22 cellular contexts compared by ENCODE assay signal in genomic region chr4:147006229-147006628, GRCh38.
DNase-seq lines count a peak whose midpoint lies in the region; ATAC-seq, FAIRE-seq and TF ChIP-seq lines count a peak whose summit lies in the region.
"Had no signal": no experiment of that assay in that cellular context is flagged by ENCODE, and none has a peak within 500 bp of the region (broad histone marks: within the 10 kb centered on the region; RNA-seq: fewer than 3 reads in every experiment).

No MANE protein-coding gene starts in this region.

- H3K27ac Mint-ChIP-seq in neural progenitor cell: no peak overlapping the region
- H3K27ac Mint-ChIP-seq: B cell; CD4-positive, alpha-beta T cell; CD8-positive, alpha-beta T cell had no signal

- no peaks in the 10 kb centered on the region for H3F3A ChIP-seq in neural progenitor cell (ENCODE audit: low read depth)

- in situ Hi-C loops in IMR-90 (cut with MboI; ENCODE audit: low sequenced_read_pairs): no loop called here

- H4K8ac ChIP-seq in IMR-90 (ENCODE audit: low read depth in 2 of 2, low read length in 2 of 2) (no peak overlapping the region), H1 (ENCODE audit: extremely low read depth, insufficient read depth, low read length) (no peak overlapping the region)

- H3K56ac ChIP-seq in IMR-90 (ENCODE audit: extremely low read depth, insufficient read depth, low read length): no peak overlapping the region
- no peak overlapping the region for H3K56ac ChIP-seq in H1 (replicated peaks; ENCODE audit: insufficient read length, low read depth, low read length)

- H2BK5ac ChIP-seq in IMR-90 (ENCODE audit: low read depth, low read length, poor library complexity, severe bottlenecking) (no peak overlapping the region), H1 (ENCODE audit: low read depth, low read length) (no peak overlapping the region)

- H4K20me1 ChIP-seq in IMR-90 (ENCODE audit: insufficient read depth, low read length) (no peaks in the 10 kb centered on the region), H1 (replicated peaks in 1 of 2; ENCODE audit: control insufficient read depth in 1 of 2, insufficient read depth in 2 of 2, low read length in 2 of 2) (no peaks in the 10 kb centered on the region), neural progenitor cell (ENCODE audit: low read depth) (no peaks in the 10 kb centered on the region)
- H4K20me1 ChIP-seq: BLaER1 treated with 17β-estradiol and CSF1 and Interleukin-3, amounts not matched to agents 10 nM and 100 nM had no signal

- H3K4me2 ChIP-seq in A549: no peak overlapping the region
- H3K4me2 ChIP-seq in IMR-90 (ENCODE audit: low read depth, low read length): no peak overlapping the region
- H3K4me2 ChIP-seq in H1 (ENCODE audit: insufficient read depth in 1 of 2, low read depth in 2 of 2, low read length in 2 of 2): no peak overlapping the region
- no peak overlapping the region for H3K4me2 ChIP-seq in neural progenitor cell
- H3K4me2 ChIP-seq: BLaER1 treated with 17β-estradiol and CSF1 and Interleukin-3, amounts not matched to agents 10 nM and 100 nM had no signal

- FAIRE-seq in A549 (lab: Jason Lieb, UNC): no peak
- no peak for FAIRE-seq in H1 (lab: Jason Lieb, UNC)
- FAIRE-seq: A204.1, D721Med, G401.6, GM12891, GM19239 had no signal

- dilution Hi-C loops in IMR-90 (cut with HindIII; ENCODE audit: low sequenced_read_pairs, unreplicated experiment): no loop called here

- H3K9me1 ChIP-seq in IMR-90 (ENCODE audit: insufficient read depth, low read length): no peaks in the 10 kb centered on the region

- no peak overlapping the region for H3K23ac ChIP-seq in IMR-90 (ENCODE audit: low read depth, low read length)
- no peak overlapping the region for H3K23ac ChIP-seq in H1 (ENCODE audit: insufficient read length)

- 67% methylated on average over 2 of the region's 2 CpGs for WGBS in A549 (ENCODE audit: missing lambda C conversion rate)
- WGBS in IMR-90 (ENCODE audit: extremely low coverage in 2 of 2, insufficient read length in 1 of 2), 2 experiments: no CpG with 5 or more reads among the region's 2 CpGs
- WGBS in H1 (ENCODE audit: extremely low coverage in 1 of 2, insufficient coverage in 1 of 2, insufficient read length in 1 of 2, insufficient replicate concordance in 2 of 2, low coverage in 1 of 2, low lambda C conversion rate in 2 of 2, missing lambda C conversion rate in 1 of 2), 2 experiments: 90% methylated on average over 2 of the region's 2 CpGs; no CpG with 5 or more reads in 1 of the 2 experiments

- H4K5ac ChIP-seq in IMR-90 (ENCODE audit: low read depth, low read length) (no peak overlapping the region), H1 (ENCODE audit: insufficient read length, low read depth, low read length) (no peak overlapping the region)

- no peak overlapping the region for H3K4me3 Mint-ChIP-seq in neural progenitor cell
- H3K4me3 Mint-ChIP-seq: B cell; CD4-positive, alpha-beta T cell; CD8-positive, alpha-beta T cell had no signal

- H3K18ac ChIP-seq in IMR-90 (ENCODE audit: low read depth, low read length) (no peak overlapping the region), H1 (ENCODE audit: extremely low read depth, low read length) (no peak overlapping the region)

- intact Hi-C loops in IMR-90 (cut with micrococcal nuclease): no loop called here

- H3K79me1 ChIP-seq in IMR-90 (ENCODE audit: low read depth in 1 of 2, low read length in 2 of 2) (no peaks in the 10 kb centered on the region), H1 (ENCODE audit: low read depth, low read length) (no peaks in the 10 kb centered on the region)

- no peaks in the 10 kb centered on the region for H3K9me3 Mint-ChIP-seq in neural progenitor cell
- H3K9me3 Mint-ChIP-seq: CD4-positive, alpha-beta T cell; CD8-positive, alpha-beta T cell had no signal

- H3K4me3 ChIP-seq in A549: no peak overlapping the region
- H3K4me3 ChIP-seq in IMR-90 (ENCODE audit: insufficient read depth, low read depth, low read length): no peak overlapping the region
- H3K4me3 ChIP-seq in H1 (ENCODE audit: extremely low read depth in 1 of 4, insufficient read depth in 2 of 4, low read depth in 3 of 4, low read length in 4 of 4): no peak overlapping the region
- no peak overlapping the region for H3K4me3 ChIP-seq in neural progenitor cell
- H3K4me3 ChIP-seq: BLaER1 treated with 17β-estradiol and CSF1 and Interleukin-3, amounts not matched to agents 10 nM and 100 nM had no signal

- peaks cover 4% of the 10 kb centered on the region for H3K27me3 ChIP-seq in IMR-90 (ENCODE audit: control insufficient read depth, insufficient read depth, low read length)
- H3K27me3 ChIP-seq in H1 (replicated peaks in 1 of 4; ENCODE audit: control insufficient read depth in 3 of 4, extremely low read depth in 1 of 4, insufficient read depth in 3 of 4, low read length in 3 of 4): no peaks in the 10 kb centered on the region
- H3K27me3 ChIP-seq in neural progenitor cell: no peaks in the 10 kb centered on the region
- H3K27me3 ChIP-seq: BLaER1 treated with 17β-estradiol and CSF1 and Interleukin-3, amounts not matched to agents 10 nM and 100 nM had no signal

- H3K9me3 ChIP-seq in A549 (no peaks in the 10 kb centered on the region), IMR-90 (ENCODE audit: control insufficient read depth, insufficient read depth, low read length) (no peaks in the 10 kb centered on the region), H1 (ENCODE audit: insufficient read depth in 2 of 2, low read depth in 1 of 2, low read length in 1 of 2) (no peaks in the 10 kb centered on the region), neural progenitor cell (ENCODE audit: low read depth) (no peaks in the 10 kb centered on the region)
- H3K9me3 ChIP-seq: BLaER1 treated with 17β-estradiol and CSF1 and Interleukin-3, amounts not matched to agents 10 nM and 100 nM; Caco-2 had no signal

- no peak overlapping the region for H2BK12ac ChIP-seq in H1 (ENCODE audit: low read depth, low read length)

- TF ChIP-seq EP300 in A549 (IDR thresholded peaks at IDR 0.05) (no peak), H1 (IDR thresholded peaks at IDR 0.05; ENCODE audit: borderline replicate concordance in 1 of 2, low read depth in 2 of 2, low read length in 2 of 2) (no peak)

- TF ChIP-seq RAD21 in A549 (conservative IDR thresholded peaks at IDR 0.05 in 1 of 2, IDR thresholded peaks at IDR 0.05 in 1 of 2): no peak
- no peak for TF ChIP-seq RAD21 in IMR-90 (IDR thresholded peaks at IDR 0.05; ENCODE audit: low read length)
- no peak for TF ChIP-seq RAD21 in H1 (IDR thresholded peaks at IDR 0.05 in 1 of 2, conservative IDR thresholded peaks at IDR 0.05 in 1 of 2; ENCODE audit: low read depth in 2 of 2, low read length in 2 of 2)

- TF ChIP-seq POLR2A in A549 (IDR thresholded peaks at IDR 0.05; ENCODE audit: low read length) (no peak), IMR-90 (IDR thresholded peaks at IDR 0.05; ENCODE audit: low read depth, low read length) (no peak), H1 (IDR thresholded peaks at IDR 0.05; ENCODE audit: control extremely low read depth in 1 of 2, low read depth in 2 of 2, low read length in 2 of 2) (no peak)

- H3K36me3 Mint-ChIP-seq in neural progenitor cell: no peaks in the 10 kb centered on the region
- H3K36me3 Mint-ChIP-seq: CD8-positive, alpha-beta T cell had no signal

- H2BK20ac ChIP-seq in IMR-90 (ENCODE audit: low read depth, low read length) (no peak overlapping the region), H1 (ENCODE audit: low read length) (no peak overlapping the region)

- BruUV-seq in IMR-90 (replicated peaks; lab: Mats Ljungman, UMichigan): no TSS peak

- H3K9ac ChIP-seq in IMR-90 (ENCODE audit: low read depth, low read length) (no peak overlapping the region), H1 (replicated peaks in 1 of 4; ENCODE audit: extremely low read depth in 1 of 4, low read depth in 3 of 4, low read length in 3 of 4) (no peak overlapping the region), neural progenitor cell (no peak overlapping the region)
- H3K9ac ChIP-seq: BLaER1 treated with 17β-estradiol and CSF1 and Interleukin-3, amounts not matched to agents 10 nM and 100 nM had no signal

- H3K4me1 Mint-ChIP-seq in neural progenitor cell: peaks cover 14% of the 10 kb centered on the region
- H3K4me1 Mint-ChIP-seq: B cell had no signal

- no peak overlapping the region for H3K27ac ChIP-seq in A549
- no peak overlapping the region for H3K27ac ChIP-seq in IMR-90 (ENCODE audit: insufficient read depth, low read length)
- H3K27ac ChIP-seq in H1 (ENCODE audit: low read depth, low read length): no peak overlapping the region
- no peak overlapping the region for H3K27ac ChIP-seq in neural progenitor cell
- H3K27ac ChIP-seq: BLaER1 treated with 17β-estradiol and CSF1 and Interleukin-3, amounts not matched to agents 10 nM and 100 nM; C4-2B had no signal

- no peak overlapping the region for H2AFZ ChIP-seq in IMR-90 (replicated peaks; ENCODE audit: low read length, poor library complexity)
- H2AFZ ChIP-seq in H1 (ENCODE audit: low read length): no peak overlapping the region
- no peak overlapping the region for H2AFZ ChIP-seq in neural progenitor cell (replicated peaks)

- no peak overlapping the region for H2BK120ac ChIP-seq in IMR-90 (ENCODE audit: low read depth, low read length)
- H2BK120ac ChIP-seq in H1 (replicated peaks; ENCODE audit: low read depth, low read length): no peak overlapping the region

- no peak overlapping the region for H2BK15ac ChIP-seq in IMR-90 (ENCODE audit: low read depth, low read length)
- H2BK15ac ChIP-seq in H1 (ENCODE audit: low read length): no peak overlapping the region

- H3K4ac ChIP-seq in IMR-90 (ENCODE audit: low read depth, low read length) (no peak overlapping the region), H1 (replicated peaks; ENCODE audit: insufficient read length, low read depth, low read length) (no peak overlapping the region)

- no peaks in the 10 kb centered on the region for H3K79me2 ChIP-seq in H1 (ENCODE audit: control insufficient read depth in 1 of 2, insufficient read depth in 2 of 2, low read length in 2 of 2)
- no peaks in the 10 kb centered on the region for H3K79me2 ChIP-seq in neural progenitor cell (ENCODE audit: low read depth)

- no peak overlapping the region for H3K14ac ChIP-seq in IMR-90 (replicated peaks; ENCODE audit: low read depth, low read length)
- H3K14ac ChIP-seq in H1 (ENCODE audit: insufficient read length): no peak overlapping the region

- H3K4me1 ChIP-seq in A549: no peaks in the 10 kb centered on the region
- H3K4me1 ChIP-seq in IMR-90 (ENCODE audit: control insufficient read depth, insufficient read depth, low read length): no peaks in the 10 kb centered on the region
- peaks cover 0 to 22% (median 6%) of the 10 kb centered on the region in 4 experiments; a peak in 4 of 7 replicates for H3K4me1 ChIP-seq in H1 (replicated peaks in 1 of 4; ENCODE audit: control insufficient read depth in 3 of 4, insufficient read depth in 4 of 4, low read length in 3 of 4)
- H3K4me1 ChIP-seq in neural progenitor cell: peaks cover 16% of the 10 kb centered on the region
- H3K4me1 ChIP-seq: BLaER1 treated with 17β-estradiol and CSF1 and Interleukin-3, amounts not matched to agents 10 nM and 100 nM; Caco-2 had no signal

- DNase-seq in A549 (ENCODE audit: low read depth in 1 of 2, low spot score in 1 of 2): no peak
- DNase-seq in IMR-90: no peak
- DNase-seq in H1 (ENCODE audit: low read depth in 1 of 2, low spot score in 2 of 2): no peak
- no peak for DNase-seq in stimulated activated CD4-positive, alpha-beta T cell treated with anti-CD3 and anti-CD28 coated beads, Interleukin-1b, Interleukin-23, amount 100 ng/mL, for 48 hours
- no peak for DNase-seq in central memory CD4-positive, alpha-beta T cell
- no peak for DNase-seq in neural progenitor cell (ENCODE audit: low spot score)
- DNase-seq: 8988T; AML-193; Caco-2; Calu3; CD4-positive, alpha-beta T cell; CD8-positive, alpha-beta T cell; DMS79 treated with DMSO at 0.1 percent for 48 hours; GF-D8 had no signal

- no peaks in the 10 kb centered on the region for H3K23me2 ChIP-seq in H1 (ENCODE audit: low read depth, low read length)

- POLR2A ChIA-PET in A549 (lab: Yijun Ruan, JAX): no interaction called here
- POLR2A ChIA-PET in IMR-90 (lab: Charles Lee; ENCODE audit: unreplicated experiment): no interaction called here
- POLR2A ChIA-PET in H1 (lab: Charles Lee; ENCODE audit: partially characterized antibody): no interaction called here

- CTCF ChIA-PET in A549 (lab: Yijun Ruan, JAX) (interaction anchor here (1.2 to 2.2 kb wide), 2 partner anchors 13 to 95 kb away, joined by 3 to 11 read pairs; no protein-coding TSS in a partner anchor), IMR-90 (lab: Yijun Ruan, JAX) (interaction anchor here (0.9 kb wide), 1 partner anchor 11 kb away, joined by 3 read pairs; no protein-coding TSS in a partner anchor), H1 (lab: Charles Lee; ENCODE audit: partially characterized antibody) (interaction anchor here (0.6 to 1.3 kb wide), 5 partner anchors 13 to 553 kb away, joined by 3 to 5 read pairs (median 4); no protein-coding TSS in a partner anchor)

- H4K91ac ChIP-seq in IMR-90 (ENCODE audit: insufficient read depth, low read depth, low read length) (no peak overlapping the region), H1 (replicated peaks; ENCODE audit: insufficient read length, low read length) (no peak overlapping the region)

- no peaks in the 10 kb centered on the region for H3K36me3 ChIP-seq in IMR-90 (ENCODE audit: control insufficient read depth, insufficient read depth, low read length)
- no peaks in the 10 kb centered on the region for H3K36me3 ChIP-seq in H1 (ENCODE audit: control insufficient read depth in 2 of 4, insufficient read depth in 4 of 4, low read length in 3 of 4)
- no peaks in the 10 kb centered on the region for H3K36me3 ChIP-seq in neural progenitor cell
- H3K36me3 ChIP-seq: BLaER1 treated with 17β-estradiol and CSF1 and Interleukin-3, amounts not matched to agents 10 nM and 100 nM had no signal

- ATAC-seq in A549 (no peak), IMR-90 (ENCODE audit: low read depth) (no peak)
- ATAC-seq: CD8-positive, alpha-beta T cell had no signal

- H3K27me3 Mint-ChIP-seq in neural progenitor cell (ENCODE audit: insufficient read depth, low read depth): peaks cover 2% of the 10 kb centered on the region
- H3K27me3 Mint-ChIP-seq: B cell had no signal

- H2AK5ac ChIP-seq in IMR-90 (ENCODE audit: low read depth, low read length) (no peak overlapping the region), H1 (ENCODE audit: low read depth, low read length) (no peak overlapping the region)

- TF ChIP-seq CTCF in A549 (IDR thresholded peaks at IDR 0.05) (no peak), IMR-90 (conservative IDR thresholded peaks at IDR 0.05; ENCODE audit: low read depth, low read length) (no peak), H1 (IDR thresholded peaks at IDR 0.05; ENCODE audit: control extremely low read depth in 1 of 3, insufficient read depth in 1 of 3, low read depth in 1 of 3, low read length in 3 of 3) (no peak), neural progenitor cell (IDR thresholded peaks at IDR 0.05) (no peak)

- H2AK9ac ChIP-seq in IMR-90 (replicated peaks; ENCODE audit: low read depth, low read length, poor library complexity): no peak overlapping the region

Comparison
In these comparisons a context has a peak if more than half of its experiments do, and no peak if none do; other contexts are left out.
1. Of the 18 proteins assayed by ChIP-seq in both H1 and A549: peak only in H1: none; only in A549: none; in both: MAFK; in neither: 17.